ENCODE assay signal across 28 cellular contexts in genomic region chr10:72879245-72879644, GRCh38. TPM values are rescaled to one million over a fixed set of nuclear protein-coding genes. Genes with fewer than 3 reads are reported as not detected.
DNase-seq lines count a peak whose midpoint lies in the region; ATAC-seq, FAIRE-seq and TF ChIP-seq lines count a peak whose summit lies in the region.
"Had no signal": no experiment of that assay in that cellular context is flagged by ENCODE, and none has a peak within 500 bp of the region (broad histone marks: within the 10 kb centered on the region; RNA-seq: fewer than 3 reads in every experiment).

No MANE protein-coding gene starts in this region.

- no peak overlapping the region for H2AFZ ChIP-seq in HepG2 (ENCODE audit: low read length)
- H2AFZ ChIP-seq in K562 (ENCODE audit: low read depth, low read length), result no peak overlapping the region
- no peak overlapping the region for H2AFZ ChIP-seq in PC-9

- no peak for FAIRE-seq in HepG2 (lab: Jason Lieb, UNC)
- FAIRE-seq in K562 (lab: Jason Lieb, UNC), result no peak
- FAIRE-seq: A549, GM12878, GM12892, GM18507 had no signal

- TF ChIP-seq POLR2A in HepG2 (IDR thresholded peaks at IDR 0.05; ENCODE audit: insufficient read depth in 1 of 2, low read depth in 2 of 2, low read length in 2 of 2), result no peak
- TF ChIP-seq POLR2A in right lobe of liver (IDR thresholded peaks at IDR 0.05), result no peak
- TF ChIP-seq POLR2A in K562 (conservative IDR thresholded peaks at IDR 0.05), result no peak

- no peak for TF ChIP-seq RAD21 in HepG2 (CRISPR knock-in tag; IDR thresholded peaks at IDR 0.05)
- no peak for TF ChIP-seq RAD21 in K562 (CRISPR knock-in tag; conservative IDR thresholded peaks at IDR 0.05 in 1 of 2, IDR thresholded peaks at IDR 0.05 in 1 of 2)

- H3K36me3 ChIP-seq in HepG2 (replicated peaks in 1 of 2; ENCODE audit: control insufficient read depth in 1 of 2, insufficient read depth in 2 of 2, low read length in 2 of 2), result peaks cover 2 to 4% of the 10 kb centered on the region in 2 experiments; a peak in 1 of 5 replicates
- H3K36me3 ChIP-seq in right lobe of liver, result no peaks in the 10 kb centered on the region
- H3K36me3 ChIP-seq in K562 (ENCODE audit: control insufficient read depth, insufficient read depth, low read length), result 0 out of 3 replicates have a peak, but pooled peaks cover 4% of the 10 kb centered on the region
- H3K36me3 ChIP-seq in PC-9 (ENCODE audit: low read depth), result peaks cover 14% of the 10 kb centered on the region
- H3K36me3 ChIP-seq: BE2C had no signal

- H3F3A ChIP-seq in PC-9 (ENCODE audit: insufficient read depth, low read depth), result peaks cover 15% of the 10 kb centered on the region; the same call in 1 of the 2 replicates

- no peak overlapping the region for H3K27ac ChIP-seq in HepG2 (ENCODE audit: extremely low read length, insufficient read depth, low read length)
- H3K27ac ChIP-seq in right lobe of liver, result no peak overlapping the region
- no peak overlapping the region for H3K27ac ChIP-seq in K562 (ENCODE audit: extremely low read depth, low read depth, low read length)
- no peak overlapping the region for H3K27ac ChIP-seq in PC-9
- H3K27ac ChIP-seq: 22Rv1, A549, BLaER1 had no signal

- no peaks in the 10 kb centered on the region for H3K9me2 ChIP-seq in PC-9 (ENCODE audit: insufficient read depth)

- H3K9me1 ChIP-seq in K562 (ENCODE audit: control insufficient read depth, insufficient read depth, low read length), result no peaks in the 10 kb centered on the region

- H3K9ac ChIP-seq in HepG2 (ENCODE audit: insufficient read depth, low read depth, low read length), result no peak overlapping the region
- H3K9ac ChIP-seq in K562 (ENCODE audit: insufficient read depth in 1 of 2, low read depth in 2 of 2, low read length in 2 of 2), result no peak overlapping the region
- H3K9ac ChIP-seq: BLaER1 had no signal

- H3K79me2 ChIP-seq in HepG2 (ENCODE audit: insufficient read depth, low read length) (no peaks in the 10 kb centered on the region), K562 (ENCODE audit: control insufficient read depth, insufficient read depth, low read length) (no peaks in the 10 kb centered on the region), PC-9 (ENCODE audit: low read depth) (no peaks in the 10 kb centered on the region)

- no peaks in the 10 kb centered on the region for H3K27me3 ChIP-seq in HepG2 (ENCODE audit: control insufficient read depth in 1 of 2, insufficient read depth in 2 of 2, low read length in 2 of 2)
- H3K27me3 ChIP-seq in right lobe of liver, result no peaks in the 10 kb centered on the region
- no peaks in the 10 kb centered on the region for H3K27me3 ChIP-seq in K562 (ENCODE audit: control insufficient read depth in 2 of 2, insufficient read depth in 2 of 2, low read length in 2 of 2)
- H3K27me3 ChIP-seq in PC-9 (ENCODE audit: insufficient read depth, low read depth), result no peaks in the 10 kb centered on the region
- H3K27me3 ChIP-seq: BE2C, BLaER1 had no signal

- TF ChIP-seq EP300 in HepG2 (IDR thresholded peaks at IDR 0.05; ENCODE audit: low read depth in 2 of 2, low read length in 2 of 2) (no peak), HepG2 (CRISPR knock-in tag; IDR thresholded peaks at IDR 0.05; ENCODE audit: borderline replicate concordance) (no peak), K562 (IDR thresholded peaks at IDR 0.05; ENCODE audit: low read length) (no peak)

- H3K9me3 ChIP-seq in HepG2 (ENCODE audit: low read length), result no peaks in the 10 kb centered on the region
- no peaks in the 10 kb centered on the region for H3K9me3 ChIP-seq in right lobe of liver
- H3K9me3 ChIP-seq in K562 (replicated peaks; ENCODE audit: control insufficient read depth, insufficient read depth, low read depth, low read length), result no peaks in the 10 kb centered on the region
- H3K9me3 ChIP-seq in PC-9 (ENCODE audit: insufficient read depth, low read depth), result peaks cover 13% of the 10 kb centered on the region
- H3K9me3 ChIP-seq: BE2C had no signal

- TF ChIP-seq CTCF in HepG2 (CRISPR knock-in tag; IDR thresholded peaks at IDR 0.05) (no peak), right lobe of liver (IDR thresholded peaks at IDR 0.05) (no peak), K562 (IDR thresholded peaks at IDR 0.05 in 2 of 3, conservative IDR thresholded peaks at IDR 0.05 in 1 of 3; ENCODE audit: insufficient read depth in 2 of 3, low read depth in 1 of 3, low read length in 3 of 3) (no peak), PC-9 (conservative IDR thresholded peaks at IDR 0.05) (no peak)

- DNase-seq in HepG2 (ENCODE audit: low spot score) (no peak), right lobe of liver (no peak), K562 (ENCODE audit: extremely low read depth in 1 of 4, low spot score in 3 of 4) (no peak), NCI-H82 (lab: John Stamatoyannopoulos, UW) (no peak), PC-9 (no peak)
- DNase-seq: BE2C; C1 segment of cervical spinal cord; CD4-positive, alpha-beta memory T cell; CD4-positive, CD25-positive, alpha-beta regulatory T cell; CD8-positive, alpha-beta memory T cell; COR-L47; DMS 273 treated with DMSO at 0.1 percent for 48 hours; DMS153; DMS53; DMS79; DND-41; EL; GDM1 had no signal

- H3K4me3 ChIP-seq in HepG2 (replicated peaks in 1 of 3; ENCODE audit: insufficient read depth in 1 of 3, low read depth in 2 of 3, low read length in 3 of 3) (no peak overlapping the region), right lobe of liver (no peak overlapping the region), K562 (no peak overlapping the region), PC-9 (no peak overlapping the region)
- H3K4me3 ChIP-seq: A549, BLaER1, GM12878 had no signal

- no peak for ATAC-seq in HepG2
- no peak for ATAC-seq in right lobe of liver
- ATAC-seq in K562, result no peak
- ATAC-seq: A549, GM12878 had no signal

- 100% methylated on average over 2 of the region's 2 CpGs for WGBS in HepG2 (ENCODE audit: low lambda C conversion rate)
- WGBS in right lobe of liver (ENCODE audit: insufficient coverage, low coverage, low lambda C conversion rate, missing lambda C conversion rate), result 96% methylated on average over 2 of the region's 2 CpGs
- WGBS in K562 (ENCODE audit: insufficient coverage, low coverage, missing lambda C conversion rate), result 94% methylated on average over 2 of the region's 2 CpGs

- intact Hi-C loops in HepG2 (cut with micrococcal nuclease; ENCODE audit: unreplicated experiment) (loop anchor here (5.0 kb wide), 1 partner anchor 187 kb away; the partner anchor contains the start of gene MCU), right lobe of liver (cut with DNase I) (no loop called here), K562 (cut with micrococcal nuclease) (no loop called here), PC-9 (cut with micrococcal nuclease; ENCODE audit: unreplicated experiment) (loop anchor here (5.0 to 10.0 kb wide), 2 partner anchors 183 to 276 kb away; no protein-coding TSS in a partner anchor)

- POLR2A ChIA-PET in HepG2 (lab: Yijun Ruan, JAX), result no interaction called here
- POLR2A ChIA-PET in K562 (lab: Yijun Ruan, JAX), result interaction anchor here (0.7 kb wide), 1 partner anchor 37 kb away, joined by 4 read pairs; no protein-coding TSS in a partner anchor
- POLR2A ChIA-PET in PC-9 (lab: Charles Lee; ENCODE audit: unreplicated experiment), result no interaction called here

- no peaks in the 10 kb centered on the region for H4K20me1 ChIP-seq in HepG2 (ENCODE audit: insufficient read depth, low read length)
- H4K20me1 ChIP-seq in K562 (replicated peaks; ENCODE audit: control insufficient read depth, insufficient read depth, low read length), result no peaks in the 10 kb centered on the region
- H4K20me1 ChIP-seq in PC-9 (ENCODE audit: insufficient read depth), result no peaks in the 10 kb centered on the region
- H4K20me1 ChIP-seq: BLaER1 had no signal

- H3K4me1 ChIP-seq in HepG2 (ENCODE audit: insufficient read depth, low read length) (no peaks in the 10 kb centered on the region), right lobe of liver (no peaks in the 10 kb centered on the region), K562 (replicated peaks in 1 of 2; ENCODE audit: control insufficient read depth in 2 of 2, insufficient read depth in 2 of 2, low read length in 2 of 2) (no peaks in the 10 kb centered on the region), PC-9 (replicated peaks; ENCODE audit: insufficient read depth) (no peaks in the 10 kb centered on the region)
- H3K4me1 ChIP-seq: A549, BE2C had no signal

- CTCF ChIA-PET in HepG2 (lab: Yijun Ruan, JAX; ENCODE audit: low intra/inter-chr PET ratio, low total read pairs) (no interaction called here), K562 (lab: Yijun Ruan, JAX; ENCODE audit: low intra/inter-chr PET ratio) (no interaction called here), PC-9 (lab: Charles Lee) (no interaction called here)

- in situ Hi-C loops in HepG2 (cut with HindIII; ENCODE audit: extremely low pct_ligation_motif_present, low pct_unique_long_range_greater_than_20kb) (no loop called here), K562 (cut with MboI) (no loop called here)

- BruUV-seq in HepG2 (replicated peaks; lab: Mats Ljungman, UMichigan), result no TSS peak
- no TSS peak for BruUV-seq in K562 (replicated peaks; lab: Mats Ljungman, UMichigan)
- no TSS peak for BruUV-seq in PC-9 (replicated peaks; lab: Mats Ljungman, UMichigan)

- no peak overlapping the region for H3K4me2 ChIP-seq in HepG2 (ENCODE audit: low read depth, low read length)
- H3K4me2 ChIP-seq in K562 (ENCODE audit: insufficient read depth, low read length), result no peak overlapping the region
- no peak overlapping the region for H3K4me2 ChIP-seq in PC-9
- H3K4me2 ChIP-seq: A549, BLaER1 had no signal

RNA-seq across cellular contexts. Expression of gene OIT3, which starts 14.3 kb away (rescaled TPM):
- total RNA-seq in HepG2 (2016; rRNA removed; fragmentation: Illumina TruSeq; extraction: Trizol) (not detected in 2 replicates), right lobe of liver (10 to 100 TPM; 24.4 to 78.2 (median 48.7) TPM), K562 (2014; rRNA removed) (not detected in 2 replicates), K562 (2014; rRNA removed; fragmentation: Illumina TruSeq; extraction: Trizol) (not detected in 2 replicates), K562 (2015; rRNA removed; fragmentation: Illumina TruSeq; extraction: Trizol) (not detected in 2 replicates), K562 (2021) (not detected in 2 replicates), PC-9 (2021) (0.28 TPM in 1 of 2 replicates, not detected in the other)
- total RNA-seq in HepG2 (2016; cell fraction: cytosol; rRNA removed; fragmentation: Illumina TruSeq; extraction: Trizol; ENCODE audit: low read depth), result not detected in 2 replicates
- not detected in 2 replicates for total RNA-seq in HepG2 (2016; cell fraction: insoluble cytoplasmic fraction; rRNA removed; fragmentation: Illumina TruSeq; extraction: Trizol)
- not detected in 2 replicates for total RNA-seq in HepG2 (2016; cell fraction: membrane; rRNA removed; fragmentation: Illumina TruSeq; extraction: Trizol)
- not detected in 2 replicates for total RNA-seq in HepG2 (2016; cell fraction: nucleus; rRNA removed; fragmentation: Illumina TruSeq; extraction: Trizol)
- polyA plus RNA-seq in HepG2 (2011; rRNA removed) (not detected in 2 replicates), K562 (2011; rRNA removed) (not detected in 2 replicates), K562 (2014; fragmentation: Illumina TruSeq; extraction: Trizol) (not detected in 2 replicates), K562 (2014; fragmentation: Nextera tagmentation; extraction: Ambion mirVana) (not detected), K562 (2014; rRNA removed) (not detected in 2 replicates)
- polyA plus RNA-seq in HepG2 (2011; cell fraction: cytosol; rRNA removed), result not detected in 2 replicates
- polyA plus RNA-seq in HepG2 (2011; cell fraction: nucleus; rRNA removed), result not detected in 2 replicates
- polyA plus RNA-seq in HepG2 (2012), result 0.52 and 0.79 TPM in 2 replicates
- not detected in 2 replicates for polyA plus RNA-seq in HepG2 (2016; cell fraction: cytosol; fragmentation: Illumina TruSeq; extraction: Trizol; ENCODE audit: low read depth)
- polyA plus RNA-seq in HepG2 (2016; cell fraction: insoluble cytoplasmic fraction; fragmentation: Illumina TruSeq; extraction: Trizol; ENCODE audit: low read depth), result not detected in 2 replicates
- not detected in 2 replicates for polyA plus RNA-seq in HepG2 (2016; cell fraction: membrane; fragmentation: Illumina TruSeq; extraction: Trizol; ENCODE audit: low read depth)
- not detected in 2 replicates for polyA plus RNA-seq in HepG2 (2016; cell fraction: nucleus; fragmentation: Illumina TruSeq; extraction: Trizol; ENCODE audit: insufficient read depth, low read depth)
- polyA minus RNA-seq in HepG2 (2011; rRNA and poly(A)+ RNA removed; ENCODE audit: low replicate concordance), result 0.26 and 0.40 TPM in 2 replicates
- not detected in 2 replicates for polyA minus RNA-seq in HepG2 (2011; cell fraction: cytosol; rRNA and poly(A)+ RNA removed)
- polyA minus RNA-seq in HepG2 (2011; cell fraction: nucleus; rRNA and poly(A)+ RNA removed), result not detected in 2 replicates
- total RNA-seq in K562 (2011; cell fraction: chromatin; rRNA removed; ENCODE audit: low replicate concordance), result not detected in 2 replicates
- not detected in 2 replicates for total RNA-seq in K562 (2011; cell fraction: nucleolus; rRNA removed)
- not detected in 2 replicates for total RNA-seq in K562 (2011; cell fraction: nucleoplasm; rRNA removed)
- not detected in 2 replicates for polyA plus RNA-seq in K562 (2011; cell fraction: cytosol; rRNA removed)
- 0.04 TPM in 1 of 2 replicates, not detected in the other for polyA plus RNA-seq in K562 (2011; cell fraction: nucleus; rRNA removed)
- polyA plus RNA-seq in K562 (2012), result 0.03 and 0.06 TPM in 2 replicates
- polyA minus RNA-seq in K562 (2011; rRNA and poly(A)+ RNA removed), result 0.15 TPM in 1 of 2 replicates, not detected in the other
- polyA minus RNA-seq in K562 (2011; cell fraction: cytosol; rRNA and poly(A)+ RNA removed), result not detected in 2 replicates
- not detected in 2 replicates for polyA minus RNA-seq in K562 (2011; cell fraction: nucleus; rRNA and poly(A)+ RNA removed)
- total RNA-seq: A172; CD4-positive, CD25-positive, alpha-beta regulatory T cell; CD8-positive, alpha-beta memory T cell; Daoy; G401; GM12878 had no signal
- polyA plus RNA-seq: CD14-positive monocyte; CD4-positive, alpha-beta memory T cell; CD4-positive, CD25-positive, alpha-beta regulatory T cell; CD8-positive, alpha-beta memory T cell; GM12878 had no signal

Comparison
In these comparisons a context has a peak if more than half of its experiments do, and no peak if none do; other contexts are left out.
1. RNA of gene OIT3, which starts 14.3 kb away (total RNA-seq): 24.4 to 78.2 TPM in right lobe of liver; 0.28 TPM in PC-9, not detected in HepG2 and not detected in K562; every median in the first group is over 10 times any median in the second.
2. intact Hi-C loops: an anchor here in HepG2 (5.0 kb wide) and PC-9 (5.0 to 10.0 kb wide); none called in right lobe of liver and K562.
3. Of the 241 proteins assayed by ChIP-seq in both HepG2 and K562: peak only in HepG2: none; only in K562: CBX5 and MAFG; in both: none; in neither: 239.